ENCODE assay signal across 9 cellular contexts in genomic region chr3:61718565-61718964, GRCh38.
"Had no signal": no experiment of that assay in that cellular context is flagged by ENCODE, and none has a peak within 500 bp of the region (broad histone marks: within the 10 kb centered on the region; RNA-seq: fewer than 3 reads in every experiment).

No MANE protein-coding gene starts in this region.

- ATAC-seq: activated T-cell treated with anti-CD3 and anti-CD28 coated beads, Interleukin-2, amount 50 U/mL, for 4 hours; natural killer cell treated with Interleukin-12 subunit alpha and Interleukin-12 subunit beta and Interleukin-15 and Interleukin-18, amount 100 ng/mL, for 72 hours had no signal

- DNase-seq: activated CD4-positive, alpha-beta memory T cell treated with anti-CD3 and anti-CD28 coated beads for 36 hours; activated gamma-delta T cell treated with Interleukin-2 at 50 U/mL for 16 hours; activated naive CD8-positive, alpha-beta T cell treated with anti-CD3 and anti-CD28 coated beads, Interleukin-2, amount 10 ng/mL, durations not matched to agents 7 days and 5 days; activated T-cell treated with anti-CD3 and anti-CD28 coated beads, Interleukin-2, amount 50 U/mL, for 4 hours; dermis blood vessel endothelial cell; erythroblast; stimulated activated CD4-positive, alpha-beta T cell treated with anti-CD3 and anti-CD28 coated beads, Interleukin-12 subunit alpha, Interleukin-12 subunit beta, amount 100 ng/mL, for 4 hours; stimulated activated naive CD4-positive, alpha-beta T cell had no signal
